In genomic region chr16:82070656-82071369, GRCh38 we compare ENCODE assay signal across 14 cellular contexts. TPM values are rescaled to one million over a fixed set of nuclear protein-coding genes. Genes with fewer than 3 reads are reported as not detected.
DNase-seq lines count a peak whose midpoint lies in the region; ATAC-seq and TF ChIP-seq lines count a peak whose summit lies in the region.
"Had no signal": no experiment of that assay in that cellular context is flagged by ENCODE, and none has a peak within 500 bp of the region (broad histone marks: within the 10 kb centered on the region; RNA-seq: fewer than 3 reads in every experiment).

No MANE protein-coding gene starts in this region.

- H3K36me3 ChIP-seq in GM23248 (ENCODE audit: low read depth) (no peaks in the 10 kb centered on the region), smooth muscle cell (ENCODE audit: low read depth) (peaks cover 6% of the 10 kb centered on the region), lower lobe of right lung (no peaks in the 10 kb centered on the region)

- TF ChIP-seq CTCF in fibroblast of mammary gland (conservative IDR thresholded peaks at IDR 0.05; ENCODE audit: control insufficient read depth, insufficient read depth, low read depth, low read length), result no peak
- no peak for TF ChIP-seq CTCF in smooth muscle cell (IDR thresholded peaks at IDR 0.05; ENCODE audit: borderline replicate concordance, insufficient read depth, poor library complexity, severe bottlenecking)
- TF ChIP-seq CTCF in lower lobe of right lung (IDR thresholded peaks at IDR 0.05), result no peak

- H3K79me2 ChIP-seq in GM23248 (ENCODE audit: insufficient read depth) (no peaks in the 10 kb centered on the region), smooth muscle cell (ENCODE audit: low read depth) (no peaks in the 10 kb centered on the region)

- H4K20me1 ChIP-seq in GM23248 (ENCODE audit: insufficient read depth) (no peaks in the 10 kb centered on the region), smooth muscle cell (ENCODE audit: low read depth) (no peaks in the 10 kb centered on the region)

- DNase-seq in GM23248 (peak; percentile 92), SW480 (ENCODE audit: low spot score) (peak; percentile 86), fibroblast of mammary gland (ENCODE audit: low read depth) (peak; percentile 19), smooth muscle cell (lab: John Stamatoyannopoulos, UW; ENCODE audit: unreplicated experiment) (no peak), lower lobe of right lung (no peak)
- DNase-seq: activated B cell treated with CpG ODN at 0.5 μM for 24 hours; activated T-cell treated with anti-CD3 and anti-CD28 coated beads, Interleukin-2, amount 50 U/mL, for 4 hours; DMS79 treated with DMSO at 0.1 percent for 48 hours; MM.1S; NCI-H510A; SIG-M5; stimulated activated naive B cell treated with anti-CD40 and anti-IgM and Interleukin-4, amounts not matched to agents 10 μg/mL and 1 μg/mL and 100 μg/mL, for 72 hours had no signal

- H3K27ac ChIP-seq in GM23248, result peak overlapping the region; percentile 46
- H3K27ac ChIP-seq in smooth muscle cell (ENCODE audit: low read depth), result peak overlapping the region; percentile 74
- H3K27ac ChIP-seq in lower lobe of right lung, result no peak overlapping the region

- H3K9me2 ChIP-seq in GM23248 (ENCODE audit: insufficient read depth), result no peaks in the 10 kb centered on the region

- no peak for ATAC-seq in GM21381 (IDR thresholded peaks at IDR 0.05; ENCODE audit: unreplicated experiment)
- ATAC-seq in lower lobe of right lung, result no peak
- no peak for ATAC-seq in HG03565 (IDR thresholded peaks at IDR 0.05; ENCODE audit: unreplicated experiment)
- ATAC-seq: activated T-cell treated with anti-CD3 and anti-CD28 coated beads, Interleukin-2, amount 50 U/mL, for 4 hours had no signal

- H3F3A ChIP-seq in GM23248 (ENCODE audit: insufficient read depth) (peaks cover 17% of the 10 kb centered on the region), smooth muscle cell (ENCODE audit: low read depth) (no peaks in the 10 kb centered on the region)

- 42 to 47% methylated on average over 4 of the region's 4 CpGs for WGBS in GM23248 (ENCODE audit: low coverage in 1 of 2, low lambda C conversion rate in 2 of 2, missing lambda C conversion rate in 2 of 2), 2 experiments
- 37% methylated on average over 4 of the region's 4 CpGs for WGBS in smooth muscle cell (ENCODE audit: low lambda C conversion rate)

- H3K4me1 ChIP-seq in GM23248 (ENCODE audit: insufficient read depth), result peaks cover 30% of the 10 kb centered on the region
- H3K4me1 ChIP-seq in smooth muscle cell (ENCODE audit: low read depth), result peaks cover 7% of the 10 kb centered on the region
- no peaks in the 10 kb centered on the region for H3K4me1 ChIP-seq in lower lobe of right lung

- H3K27me3 ChIP-seq in GM23248 (replicated peaks; ENCODE audit: insufficient read depth) (no peaks in the 10 kb centered on the region), smooth muscle cell (ENCODE audit: low read depth) (no peaks in the 10 kb centered on the region), lower lobe of right lung (ENCODE audit: low read depth) (no peaks in the 10 kb centered on the region)

- no peak overlapping the region for H3K9ac ChIP-seq in GM23248
- peak overlapping the region; percentile 49 for H3K9ac ChIP-seq in smooth muscle cell (ENCODE audit: low read depth)

- H3K4me2 ChIP-seq in GM23248 (ENCODE audit: unreplicated experiment), result peak overlapping the region; percentile 29
- H3K4me2 ChIP-seq in smooth muscle cell, result peak overlapping the region; percentile 52

- in situ Hi-C loops in GM23248 (cut with MboI), result no loop called here

- no peaks in the 10 kb centered on the region for H3K9me3 ChIP-seq in GM23248 (ENCODE audit: low read depth)
- no peaks in the 10 kb centered on the region for H3K9me3 ChIP-seq in smooth muscle cell (replicated peaks; ENCODE audit: low read depth)
- no peaks in the 10 kb centered on the region for H3K9me3 ChIP-seq in lower lobe of right lung

- no peak overlapping the region for H2AFZ ChIP-seq in GM23248
- H2AFZ ChIP-seq in smooth muscle cell (ENCODE audit: low read depth), result no peak overlapping the region

- H3K4me3 ChIP-seq in GM23248, result no peak overlapping the region
- no peak overlapping the region for H3K4me3 ChIP-seq in fibroblast of mammary gland (ENCODE audit: control insufficient read depth, low read depth, low read length)
- H3K4me3 ChIP-seq in smooth muscle cell, result no peak overlapping the region
- no peak overlapping the region for H3K4me3 ChIP-seq in lower lobe of right lung

- intact Hi-C loops in lower lobe of right lung (cut with DNase I), result no loop called here

RNA-seq across cellular contexts. Expression of gene HSD17B2, which starts 35.8 kb away (rescaled TPM):
- not detected in 2 replicates for total RNA-seq in GM23248 (2014; rRNA removed; shearing (Covaris generic))
- polyA plus RNA-seq in GM23248 (2016; fragmentation: Nextera tagmentation; extraction: Ambion mirVana) (0.39 TPM in 1 of 2 replicates, not detected in the other), smooth muscle cell (21.9 and 33.9 TPM in 2 replicates)
- total RNA-seq in smooth muscle cell (20.5 and 21.8 TPM in 2 replicates), lower lobe of right lung (2.9 TPM)
- total RNA-seq: activated B cell treated with CpG ODN at 0.5 μM for 24 hours; activated T-cell treated with anti-CD3 and anti-CD28 coated beads, Interleukin-2, amount 50 U/mL, for 4 hours had no signal

RNA-seq across cellular contexts. Expression of gene SDR42E1, which starts 59.5 kb away (rescaled TPM):
- total RNA-seq in GM23248 (2014; rRNA removed; shearing (Covaris generic)), result not detected in 2 replicates
- polyA plus RNA-seq in GM23248 (2016; fragmentation: Nextera tagmentation; extraction: Ambion mirVana), result not detected in 2 replicates
- not detected in 2 replicates for total RNA-seq in smooth muscle cell
- not detected in 2 replicates for polyA plus RNA-seq in smooth muscle cell
- 8.4 TPM for total RNA-seq in lower lobe of right lung

Comparison
In these comparisons a context has a peak if more than half of its experiments do, and no peak if none do; other contexts are left out.
1. DNase-seq: peak in GM23248 (single experiment), SW480 (single experiment) and fibroblast of mammary gland (single experiment); none in smooth muscle cell (single experiment) and lower lobe of right lung (single experiment).